11 cellular contexts compared by ENCODE assay signal in the genomic region with DNA sequence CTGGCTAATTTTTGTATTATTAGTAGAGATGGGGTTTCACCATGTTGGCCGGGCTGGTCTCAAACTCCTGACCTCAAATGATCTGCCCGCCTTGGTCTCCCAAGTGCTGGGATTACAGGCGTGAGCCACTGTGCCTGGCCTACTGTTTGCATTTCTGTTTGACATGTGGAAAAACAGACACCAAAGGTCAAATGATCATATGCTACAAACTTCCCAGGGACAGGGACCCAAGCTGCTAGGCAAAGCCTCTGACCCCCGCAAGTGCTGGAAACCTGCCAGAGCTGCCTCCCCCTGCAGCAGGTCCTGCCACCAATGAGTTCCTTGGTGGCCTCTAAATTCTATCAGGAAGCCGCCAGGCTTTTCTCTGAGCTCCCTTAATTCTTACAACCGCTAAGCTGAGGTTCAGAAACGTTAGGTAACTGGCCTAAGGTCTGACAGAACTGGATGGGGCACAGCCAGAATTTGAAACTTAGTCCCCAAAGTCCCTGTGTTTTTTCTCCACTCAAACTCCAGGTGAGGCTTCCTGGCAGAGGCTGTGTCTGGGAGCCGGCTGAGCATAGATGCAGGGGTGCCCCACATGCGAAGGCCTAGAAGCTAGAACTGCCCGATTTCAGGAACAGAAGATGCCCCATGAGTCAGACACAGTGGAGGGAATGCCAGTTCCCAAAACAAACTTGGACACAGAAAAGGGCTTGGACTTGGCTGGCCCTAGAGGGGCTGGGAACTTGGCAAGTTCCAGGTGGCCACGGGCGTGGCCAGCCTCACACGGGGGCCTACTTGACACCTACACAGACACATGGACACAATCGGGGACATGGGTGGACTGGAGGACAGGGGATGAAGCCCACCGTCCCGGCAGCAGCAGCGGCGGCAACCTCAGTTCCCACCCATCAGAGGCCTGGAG. TPM values are rescaled to one million over a fixed set of nuclear protein-coding genes. Genes with fewer than 3 reads are reported as not detected.
A peak's percentile ranks its signal among the peaks of the same experiment; 100 is the strongest.
DNase-seq lines count a peak whose midpoint lies in the region; ATAC-seq and TF ChIP-seq lines count a peak whose summit lies in the region.
"Had no signal": no experiment of that assay in that cellular context is flagged by ENCODE, and none has a peak within 500 bp of the region (broad histone marks: within the 10 kb centered on the region; RNA-seq: fewer than 3 reads in every experiment).

No MANE protein-coding gene starts in this region.

- H3K9me3 ChIP-seq in PC-3 (ENCODE audit: low read length) (no peaks in the 10 kb centered on the region), tibial artery (no peaks in the 10 kb centered on the region)

- H3K27ac Mint-ChIP-seq in activated naive CD4-positive, alpha-beta T cell treated with anti-CD3 and anti-CD28 coated beads, Interleukin-2, amount 50 U/mL, for 72 hours, result peak overlapping the region in 1 of 2 donors; percentile 90

- H3K27ac ChIP-seq in PC-3 (ENCODE audit: low read length) (peak overlapping the region; percentile 30), cingulate gyrus (ENCODE audit: low read depth, low read length) (peak overlapping the region; percentile 50), tibial artery (peak overlapping the region; percentile 98 to 100)

- intact Hi-C loops in PC-3 (cut with micrococcal nuclease) (no loop called here), tibial artery (cut with DNase I; ENCODE audit: low total_unique reads) (loop anchor here (5.0 to 10.0 kb wide), 2 partner anchors 38 to 105 kb away; a partner anchor contains a TSS)

- H3K9me2 ChIP-seq in PC-3 (replicated peaks; ENCODE audit: low read length), result no peaks in the 10 kb centered on the region

- H3K36me3 Mint-ChIP-seq in activated naive CD4-positive, alpha-beta T cell treated with anti-CD3 and anti-CD28 coated beads, Interleukin-2, amount 50 U/mL, for 72 hours, result peaks cover 0 to 14% of the 10 kb centered on the region in 2 donors

- H3K4me1 ChIP-seq in PC-3 (ENCODE audit: insufficient read depth, low read length) (peaks cover 57% of the 10 kb centered on the region), tibial artery (peaks cover 4 to 96% (median 73%) of the 10 kb centered on the region in 4 donors)

- H3F3A ChIP-seq in PC-3 (ENCODE audit: low read length, unreplicated experiment), result no peaks in the 10 kb centered on the region

- peaks cover 51% of the 10 kb centered on the region for H4K20me1 ChIP-seq in PC-3 (ENCODE audit: low read length)

- no peak for ATAC-seq in PC-3
- ATAC-seq in activated naive CD4-positive, alpha-beta T cell treated with anti-CD3 and anti-CD28 coated beads, Interleukin-2, amount 50 U/mL, for 72 hours, result no peak
- no peak for ATAC-seq in GM21528 (IDR thresholded peaks at IDR 0.05; ENCODE audit: low FRiP score, unreplicated experiment)

- no peak overlapping the region for H3K9ac ChIP-seq in PC-3 (ENCODE audit: low read length)

- DNase-seq in PC-3 (no peak), medulla oblongata (ENCODE audit: extremely low spot score) (peak; percentile 46), tibial artery (peak in 1 of 2 donors; percentile 89), T-helper 9 cell (no peak), SKM-1 (lab: John Stamatoyannopoulos, UW; ENCODE audit: unreplicated experiment) (no peak)
- no peak for DNase-seq in activated naive CD4-positive, alpha-beta T cell treated with anti-CD3 and anti-CD28 coated beads, Interleukin-2, amount 50 U/mL, for 72 hours (ENCODE audit: low spot score in 2 of 2)
- DNase-seq: NCI-H2081 treated with DMSO at 0.1 percent for 48 hours; small intestine; stimulated activated naive CD4-positive, alpha-beta T cell treated with Interleukin-2 at 50 U/mL for 16 hours had no signal

- peaks cover 99% of the 10 kb centered on the region for H3K79me2 ChIP-seq in PC-3 (ENCODE audit: low read length)

- no peak overlapping the region for H2AFZ ChIP-seq in PC-3 (ENCODE audit: low read length)

- H3K27me3 ChIP-seq in PC-3 (ENCODE audit: low read length) (no peaks in the 10 kb centered on the region), tibial artery (no peaks in the 10 kb centered on the region)

- no peaks in the 10 kb centered on the region for H3K9me3 Mint-ChIP-seq in activated naive CD4-positive, alpha-beta T cell treated with anti-CD3 and anti-CD28 coated beads, Interleukin-2, amount 50 U/mL, for 72 hours

- H3K4me2 ChIP-seq in PC-3 (ENCODE audit: low read length), result no peak overlapping the region

- TF ChIP-seq CTCF in PC-3 (conservative IDR thresholded peaks at IDR 0.05; ENCODE audit: low read depth, low read length), result no peak
- TF ChIP-seq CTCF in tibial artery (IDR thresholded peaks at IDR 0.05), result no peak

- POLR2A ChIA-PET in PC-3 (lab: Charles Lee; ENCODE audit: unreplicated experiment), result no interaction called here

- CTCF ChIA-PET in PC-3 (lab: Charles Lee), result no interaction called here

- H3K36me3 ChIP-seq in PC-3 (ENCODE audit: low read depth, low read length), result peaks cover 52% of the 10 kb centered on the region
- H3K36me3 ChIP-seq in tibial artery, result peaks cover 0 to 44% (median 0%) of the 10 kb centered on the region in 3 donors

- H3K4me3 ChIP-seq in PC-3 (ENCODE audit: low read length) (no peak overlapping the region), tibial artery (peak overlapping the region in 1 of 2 donors; percentile 6)

- BruUV-seq in PC-3 (replicated peaks; lab: Mats Ljungman, UMichigan), result no TSS peak

RNA-seq across cellular contexts. Expression of a gene that starts 7.4 kb away (rescaled TPM):
- 147 and 179 TPM in 2 replicates for total RNA-seq in PC-3 (2014; rRNA removed)
- 100 to 1,000 TPM in 1 of 2 donors, 10 to 100 TPM in 1; 99.6 to 110 TPM for total RNA-seq in activated naive CD4-positive, alpha-beta T cell treated with anti-CD3 and anti-CD28 coated beads, Interleukin-2, amount 50 U/mL, for 72 hours

RNA-seq across cellular contexts. Expression of a gene that starts 37.1 kb away (rescaled TPM):
- 37.5 and 43.8 TPM in 2 replicates for total RNA-seq in PC-3 (2014; rRNA removed)
- total RNA-seq in activated naive CD4-positive, alpha-beta T cell treated with anti-CD3 and anti-CD28 coated beads, Interleukin-2, amount 50 U/mL, for 72 hours, result 10 to 100 TPM; 21.4 to 22.0 TPM

Comparison
In these comparisons a context has a peak if more than half of its experiments do, and no peak if none do; other contexts are left out.
1. H3K27ac ChIP-seq: peak in every context shown above with its lines; median percentile 99 in tibial artery; 50 in cingulate gyrus; 30 in PC-3.